In the genomic region with DNA sequence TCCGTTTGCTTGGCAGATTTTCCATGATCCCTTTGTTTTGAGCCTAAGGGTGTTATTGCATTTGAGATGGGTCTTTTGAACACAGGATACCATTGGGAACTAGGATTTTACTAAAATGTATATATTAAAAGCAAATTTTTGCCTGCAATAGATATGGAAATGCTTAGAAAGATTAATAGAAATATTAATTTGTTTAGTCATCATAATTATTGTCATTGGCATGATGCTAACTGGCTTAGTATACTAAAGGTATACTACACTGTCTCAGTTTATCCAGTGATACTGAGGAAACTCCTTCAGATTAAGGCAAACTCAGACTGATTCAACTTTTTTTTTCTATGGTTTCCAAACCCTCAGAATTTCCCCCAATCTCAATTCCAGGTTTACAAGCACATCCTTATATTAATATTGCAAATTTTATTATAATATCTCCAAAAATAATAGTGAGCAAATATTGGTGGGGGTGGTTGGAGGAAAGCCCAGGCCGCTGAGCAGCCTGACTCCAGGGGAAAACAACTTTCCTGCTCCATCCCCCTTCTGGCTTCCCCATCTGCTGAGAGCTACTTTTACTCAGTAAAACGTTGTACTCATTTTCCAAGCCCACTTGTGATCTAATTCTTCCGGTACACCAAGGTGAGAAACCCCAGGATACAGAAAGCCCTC, we compare ENCODE assay signal across 23 cellular contexts.
A peak's percentile ranks its signal among the peaks of the same experiment; 100 is the strongest.
DNase-seq lines count a peak whose midpoint lies in the region; ATAC-seq, FAIRE-seq and TF ChIP-seq lines count a peak whose summit lies in the region.
"Had no signal": no experiment of that assay in that cellular context is flagged by ENCODE, and none has a peak within 500 bp of the region (broad histone marks: within the 10 kb centered on the region; RNA-seq: fewer than 3 reads in every experiment).

No MANE protein-coding gene starts in this region.

- 15% methylated on average over 4 of the region's 4 CpGs for WGBS in A549 (ENCODE audit: missing lambda C conversion rate)

- H3K4me3 ChIP-seq in A549 (no peak overlapping the region), GM23338 (no peak overlapping the region), neural progenitor cell (no peak overlapping the region), brain microvascular endothelial cell (ENCODE audit: low read depth, low read length) (no peak overlapping the region)
- H3K4me3 ChIP-seq: BLaER1, GM12878 had no signal

- H3K27me3 ChIP-seq in GM23338 (ENCODE audit: insufficient read depth): no peaks in the 10 kb centered on the region
- no peaks in the 10 kb centered on the region for H3K27me3 ChIP-seq in neural progenitor cell
- H3K27me3 ChIP-seq in brain microvascular endothelial cell (replicated peaks): no peaks in the 10 kb centered on the region
- H3K27me3 ChIP-seq: BLaER1 had no signal

- H3K27ac ChIP-seq in A549 (no peak overlapping the region), GM23338 (ENCODE audit: low read depth) (no peak overlapping the region), neural progenitor cell (no peak overlapping the region), brain microvascular endothelial cell (no peak overlapping the region)
- H3K27ac ChIP-seq: BLaER1, C4-2B had no signal

- peak overlapping the region; percentile 39; the same call in 1 of the 3 replicates for H3K4me3 Mint-ChIP-seq in GM23338
- peak overlapping the region; percentile 40 for H3K4me3 Mint-ChIP-seq in WTC11
- H3K4me3 Mint-ChIP-seq in neural progenitor cell: no peak overlapping the region
- H3K4me3 Mint-ChIP-seq: B cell; CD4-positive, CD25-positive, alpha-beta regulatory T cell; CD8-positive, alpha-beta T cell had no signal

- H2AFZ ChIP-seq in GM23338 (peak overlapping the region; percentile 96; the same call in 1 of the 2 replicates), neural progenitor cell (replicated peaks) (peak overlapping the region; percentile 28)

- no peaks in the 10 kb centered on the region for H3K4me1 ChIP-seq in A549
- H3K4me1 ChIP-seq in GM23338 (ENCODE audit: insufficient read depth): peaks cover 16% of the 10 kb centered on the region
- H3K4me1 ChIP-seq in neural progenitor cell: no peaks in the 10 kb centered on the region
- H3K4me1 ChIP-seq: BLaER1 had no signal

- H3F3A ChIP-seq in GM23338 (replicated peaks; ENCODE audit: low read depth) (no peaks in the 10 kb centered on the region), neural progenitor cell (ENCODE audit: low read depth) (no peaks in the 10 kb centered on the region)

- CTCF ChIA-PET in A549 (lab: Yijun Ruan, JAX): no interaction called here
- CTCF ChIA-PET in WTC11 (lab: Charles Lee): no interaction called here

- no peak for TF ChIP-seq POLR2A in A549 (IDR thresholded peaks at IDR 0.05; ENCODE audit: low read length)

- peaks cover 16% of the 10 kb centered on the region for H3K4me1 Mint-ChIP-seq in GM23338
- peaks cover 18% of the 10 kb centered on the region for H3K4me1 Mint-ChIP-seq in WTC11
- no peaks in the 10 kb centered on the region for H3K4me1 Mint-ChIP-seq in neural progenitor cell
- H3K4me1 Mint-ChIP-seq: B cell; CD4-positive, CD25-positive, alpha-beta regulatory T cell had no signal

- in situ Hi-C loops in brain microvascular endothelial cell (cut with HindIII; ENCODE audit: low pct_ligation_motif_present, low sequenced_read_pairs): no loop called here

- no peak for FAIRE-seq in A549 (lab: Jason Lieb, UNC)
- FAIRE-seq: D721Med, GM12878, GM19239 had no signal

- DNase-seq in A549 (ENCODE audit: low read depth in 1 of 2, low spot score in 1 of 2): no peak
- DNase-seq in GM23338 (ENCODE audit: low spot score): no peak
- DNase-seq in WTC11 (ENCODE audit: low spot score): no peak
- no peak for DNase-seq in neural progenitor cell (ENCODE audit: low spot score)
- DNase-seq in brain microvascular endothelial cell: no peak
- DNase-seq in activated gamma-delta T cell (lab: John Stamatoyannopoulos, UW): no peak
- DNase-seq: 8988T; CD4-positive, CD25-positive, alpha-beta regulatory T cell; CD8-positive, alpha-beta T cell; DMS 273 treated with DMSO at 0.1 percent for 48 hours; DMS79; EL; GDM1; GOT3; H7 had no signal

- POLR2A ChIA-PET in A549 (lab: Yijun Ruan, JAX): no interaction called here
- POLR2A ChIA-PET in WTC11 (lab: Charles Lee): no interaction called here

- H4K20me1 ChIP-seq in GM23338 (replicated peaks; ENCODE audit: insufficient read depth): no peaks in the 10 kb centered on the region
- H4K20me1 ChIP-seq in neural progenitor cell (ENCODE audit: low read depth): no peaks in the 10 kb centered on the region
- H4K20me1 ChIP-seq: BLaER1 had no signal

- H3K9ac ChIP-seq in neural progenitor cell: no peak overlapping the region
- H3K9ac ChIP-seq: BLaER1 had no signal

- H3K9me2 ChIP-seq in GM23338 (ENCODE audit: insufficient read depth): no peaks in the 10 kb centered on the region

- H3K9me3 ChIP-seq in A549 (no peaks in the 10 kb centered on the region), neural progenitor cell (ENCODE audit: low read depth) (no peaks in the 10 kb centered on the region)
- H3K9me3 ChIP-seq: BLaER1 had no signal

- H3K79me2 ChIP-seq in GM23338 (replicated peaks; ENCODE audit: insufficient read depth): no peaks in the 10 kb centered on the region
- H3K79me2 ChIP-seq in neural progenitor cell (ENCODE audit: low read depth): no peaks in the 10 kb centered on the region

- no peak for ATAC-seq in A549
- peak; percentile 59 for ATAC-seq in GM23338
- peak; percentile 59 for ATAC-seq in WTC11
- no peak for ATAC-seq in HG03521 (IDR thresholded peaks at IDR 0.05; ENCODE audit: unreplicated experiment)
- ATAC-seq: CD8-positive, alpha-beta T cell; GM12878; HCT116 had no signal

- no peaks in the 10 kb centered on the region for H3K36me3 ChIP-seq in GM23338 (ENCODE audit: insufficient read depth)
- H3K36me3 ChIP-seq in neural progenitor cell: no peaks in the 10 kb centered on the region
- no peaks in the 10 kb centered on the region for H3K36me3 ChIP-seq in brain microvascular endothelial cell (replicated peaks)
- H3K36me3 ChIP-seq: BLaER1 had no signal

- H3K36me3 Mint-ChIP-seq in GM23338 (ENCODE audit: low read depth) (no peaks in the 10 kb centered on the region), WTC11 (no peaks in the 10 kb centered on the region), neural progenitor cell (no peaks in the 10 kb centered on the region)
- H3K36me3 Mint-ChIP-seq: CD4-positive, CD25-positive, alpha-beta regulatory T cell; CD8-positive, alpha-beta T cell had no signal

- TF ChIP-seq RAD21 in A549 (conservative IDR thresholded peaks at IDR 0.05 in 1 of 2, IDR thresholded peaks at IDR 0.05 in 1 of 2): no peak

- peak overlapping the region; percentile 61; the same call in 1 of the 2 replicates for H3K27ac Mint-ChIP-seq in GM23338
- H3K27ac Mint-ChIP-seq in WTC11: no peak overlapping the region
- no peak overlapping the region for H3K27ac Mint-ChIP-seq in neural progenitor cell
- H3K27ac Mint-ChIP-seq: B cell; CD4-positive, CD25-positive, alpha-beta regulatory T cell; CD8-positive, alpha-beta T cell had no signal

- H3K27me3 Mint-ChIP-seq in GM23338 (ENCODE audit: insufficient read depth, low read depth, poor library complexity): peaks cover 4% of the 10 kb centered on the region
- H3K27me3 Mint-ChIP-seq in WTC11 (ENCODE audit: low read depth): no peaks in the 10 kb centered on the region
- H3K27me3 Mint-ChIP-seq in neural progenitor cell (ENCODE audit: insufficient read depth, low read depth): no peaks in the 10 kb centered on the region
- H3K27me3 Mint-ChIP-seq: B cell; CD4-positive, CD25-positive, alpha-beta regulatory T cell had no signal

- H3K4me2 ChIP-seq in A549: no peak overlapping the region
- peak overlapping the region; percentile 49 for H3K4me2 ChIP-seq in GM23338
- H3K4me2 ChIP-seq in neural progenitor cell: no peak overlapping the region
- H3K4me2 ChIP-seq: BLaER1 had no signal

- TF ChIP-seq EP300 in A549 (IDR thresholded peaks at IDR 0.05): no peak

- H3K9me3 Mint-ChIP-seq in GM23338: no peaks in the 10 kb centered on the region
- H3K9me3 Mint-ChIP-seq in WTC11: no peaks in the 10 kb centered on the region
- no peaks in the 10 kb centered on the region for H3K9me3 Mint-ChIP-seq in neural progenitor cell

- TF ChIP-seq CTCF in A549 (IDR thresholded peaks at IDR 0.05) (no peak), GM23338 (conservative IDR thresholded peaks at IDR 0.05; ENCODE audit: low read depth in 2 of 2) (no peak), WTC11 (IDR thresholded peaks at IDR 0.05) (no peak), neural progenitor cell (IDR thresholded peaks at IDR 0.05) (no peak), brain microvascular endothelial cell (IDR thresholded peaks at IDR 0.05; ENCODE audit: low read depth, low read length, missing control alignments) (no peak)

TF ChIP-seq in A549, 52 proteins besides CTCF, POLR2A, EP300 and RAD21:
- TF ChIP-seq MAFK (IDR thresholded peaks at IDR 0.05; ENCODE audit: partially characterized antibody): peak; percentile 60
- TF ChIP-seq NFE2L2 (conservative IDR thresholded peaks at IDR 0.05; ENCODE audit: low read length): no peak

TF ChIP-seq in WTC11, 78 proteins besides CTCF, POLR2A, EP300 and RAD21 (continues in another document):
- no peak for TF ChIP-seq CREB1 (CRISPR knock-in tag; IDR thresholded peaks at IDR 0.05)
- no peak for TF ChIP-seq E2F5 (CRISPR knock-in tag; IDR thresholded peaks at IDR 0.05)
- no peak for TF ChIP-seq AR (CRISPR knock-in tag; IDR thresholded peaks at IDR 0.05)

Comparison
In these comparisons a context has a peak if more than half of its experiments do, and no peak if none do; other contexts are left out.
1. ATAC-seq: peak in GM23338 (single experiment) and WTC11 (single experiment); none in A549 (0 of 2) and HG03521 (single experiment).